In genomic region chr1:151606384-151606783, GRCh38 we compare ENCODE assay signal across 12 cellular contexts. TPM values are rescaled to one million over a fixed set of nuclear protein-coding genes. Genes with fewer than 3 reads are reported as not detected.
DNase-seq lines count a peak whose midpoint lies in the region; ATAC-seq and TF ChIP-seq lines count a peak whose summit lies in the region.
"Had no signal": no experiment of that assay in that cellular context is flagged by ENCODE, and none has a peak within 500 bp of the region (broad histone marks: within the 10 kb centered on the region; RNA-seq: fewer than 3 reads in every experiment).

No MANE protein-coding gene starts in this region.

- TF ChIP-seq POLR2A in thyroid gland (IDR thresholded peaks at IDR 0.05), result no peak

- no peaks in the 10 kb centered on the region for H4K20me1 ChIP-seq in PC-9 (ENCODE audit: insufficient read depth)

- peak; percentile 30 for DNase-seq in SIG-M5 treated with dmso at 0.1 percent for 504 hours (lab: John Stamatoyannopoulos, UW; ENCODE audit: unreplicated experiment)
- no peak for DNase-seq in SIG-M5 (lab: John Stamatoyannopoulos, UW)
- peak; percentile 63 to 99 for DNase-seq in PC-9
- peak; percentile 20 for DNase-seq in fibroblast of pulmonary artery (ENCODE audit: low read depth)
- DNase-seq in renal cortical epithelial cell (ENCODE audit: low read depth), result peak; percentile 95
- DNase-seq in thyroid gland, result no peak
- no peak for DNase-seq in NCI-H2227 (lab: John Stamatoyannopoulos, UW; ENCODE audit: unreplicated experiment)
- DNase-seq: activated CD4-positive, alpha-beta T cell treated with anti-CD3 and anti-CD28 coated beads for 1 hour; NCI-H2029 treated with DMSO at 0.1 percent for 48 hours; tibial artery had no signal

- H3K4me1 ChIP-seq in PC-9 (replicated peaks; ENCODE audit: insufficient read depth) (peaks cover 49% of the 10 kb centered on the region), thyroid gland (peaks cover 1 to 3% of the 10 kb centered on the region in 2 donors)

- TF ChIP-seq CTCF in PC-9 (conservative IDR thresholded peaks at IDR 0.05) (no peak), fibroblast of pulmonary artery (IDR thresholded peaks at IDR 0.05; ENCODE audit: low read length, missing control alignments) (no peak), thyroid gland (IDR thresholded peaks at IDR 0.05) (no peak)

- H3F3A ChIP-seq in PC-9 (ENCODE audit: insufficient read depth, low read depth), result peaks cover 25% of the 10 kb centered on the region

- H3K27ac ChIP-seq in PC-9, result peak overlapping the region; percentile 82
- no peak overlapping the region for H3K27ac ChIP-seq in thyroid gland
- H3K27ac ChIP-seq: tibial artery had no signal

- H3K79me2 ChIP-seq in PC-9 (ENCODE audit: low read depth), result no peaks in the 10 kb centered on the region

- BruUV-seq in PC-9 (replicated peaks; lab: Mats Ljungman, UMichigan), result no TSS peak

- no peaks in the 10 kb centered on the region for H3K36me3 ChIP-seq in PC-9 (ENCODE audit: low read depth)
- no peaks in the 10 kb centered on the region for H3K36me3 ChIP-seq in thyroid gland
- H3K36me3 ChIP-seq: tibial artery had no signal

- H3K4me3 ChIP-seq in PC-9 (no peak overlapping the region), fibroblast of pulmonary artery (replicated peaks; ENCODE audit: low read depth, low read length) (no peak overlapping the region), thyroid gland (replicated peaks in 1 of 3) (no peak overlapping the region)
- H3K4me3 ChIP-seq: smooth muscle cell, tibial artery had no signal

- H3K4me2 ChIP-seq in PC-9, result peak overlapping the region; percentile 60
- H3K4me2 ChIP-seq: smooth muscle cell had no signal

- H2AFZ ChIP-seq in PC-9, result no peak overlapping the region

- H3K9me3 ChIP-seq in PC-9 (ENCODE audit: insufficient read depth, low read depth) (no peaks in the 10 kb centered on the region), thyroid gland (no peaks in the 10 kb centered on the region)
- H3K9me3 ChIP-seq: tibial artery had no signal

- no peak for ATAC-seq in GM18868 (IDR thresholded peaks at IDR 0.05; ENCODE audit: unreplicated experiment)

- CTCF ChIA-PET in PC-9 (lab: Charles Lee), result no interaction called here

- H3K27me3 ChIP-seq in PC-9 (ENCODE audit: insufficient read depth, low read depth) (no peaks in the 10 kb centered on the region), thyroid gland (no peaks in the 10 kb centered on the region)

- POLR2A ChIA-PET in PC-9 (lab: Charles Lee; ENCODE audit: unreplicated experiment), result interaction anchor here (0.6 kb wide), 1 partner anchor 48 kb away, joined by 3 read pairs; no protein-coding TSS in a partner anchor

- intact Hi-C loops in PC-9 (cut with micrococcal nuclease; ENCODE audit: unreplicated experiment), result loop anchor here (5.0 kb wide), 1 partner anchor 76 kb away; no protein-coding TSS in a partner anchor
- intact Hi-C loops in thyroid gland (cut with DNase I), result no loop called here

- H3K9me2 ChIP-seq in PC-9 (ENCODE audit: insufficient read depth), result no peaks in the 10 kb centered on the region

RNA-seq across cellular contexts. Expression of gene SNX27, which starts 5.5 kb away (rescaled TPM):
- total RNA-seq in PC-9 (2021) (24.6 and 40.1 TPM in 2 replicates), renal cortical epithelial cell (20.3 and 70.1 TPM in 2 replicates), thyroid gland (10 to 100 TPM; 33.8 to 43.4 (median 37.9) TPM)

Comparison
In these comparisons a context has a peak if more than half of its experiments do, and no peak if none do; other contexts are left out.
1. DNase-seq: peak in SIG-M5 treated with dmso at 0.1 percent for 504 hours (single experiment), PC-9 (2 of 2), fibroblast of pulmonary artery (single experiment) and renal cortical epithelial cell (single experiment); none in SIG-M5 (single experiment), thyroid gland (0 of 2) and NCI-H2227 (single experiment).